14 cellular contexts compared by ENCODE assay signal in genomic region chr21:42057861-42058437, GRCh38. TPM values are rescaled to one million over a fixed set of nuclear protein-coding genes. Genes with fewer than 3 reads are reported as not detected.
DNase-seq lines count a peak whose midpoint lies in the region; ATAC-seq and TF ChIP-seq lines count a peak whose summit lies in the region.
"Had no signal": no experiment of that assay in that cellular context is flagged by ENCODE, and none has a peak within 500 bp of the region (broad histone marks: within the 10 kb centered on the region; RNA-seq: fewer than 3 reads in every experiment).

No MANE protein-coding gene starts in this region.

- DNase-seq in Caco-2 (no peak), NT2/D1 (ENCODE audit: low read depth, low spot score) (no peak), endodermal cell (no peak), neural progenitor cell (ENCODE audit: low spot score) (no peak), LoVo (ENCODE audit: low spot score) (no peak), HFFc6 (no peak)
- no peak for DNase-seq in activated T-cell treated with anti-CD3 and anti-CD28 coated beads, Interleukin-2, amount 50 U/mL, for 4 hours
- DNase-seq: activated naive CD4-positive, alpha-beta T cell treated with anti-CD3 and anti-CD28 coated beads, Interleukin-2, amount 50 U/mL, for 16 hours; midbrain; stimulated activated CD4-positive, alpha-beta T cell treated with anti-CD3 and anti-CD28 coated beads, Interleukin-1b, Interleukin-23, amount 100 ng/mL, for 48 hours had no signal

- peaks cover 27% of the 10 kb centered on the region for H3K4me1 Mint-ChIP-seq in Caco-2 (ENCODE audit: low read depth, unreplicated experiment)
- H3K4me1 Mint-ChIP-seq in endodermal cell: peaks cover 26% of the 10 kb centered on the region
- H3K4me1 Mint-ChIP-seq in neural progenitor cell: peaks cover 25% of the 10 kb centered on the region
- peaks cover 26% of the 10 kb centered on the region for H3K4me1 Mint-ChIP-seq in activated T-cell treated with anti-CD3 and anti-CD28 coated beads, Interleukin-2, amount 50 U/mL, for 4 hours (ENCODE audit: low read depth)
- peaks cover 11% of the 10 kb centered on the region for H3K4me1 Mint-ChIP-seq in HFFc6 (ENCODE audit: low read depth)

- H3K4me3 ChIP-seq in Caco-2 (ENCODE audit: low read depth, low read length) (no peak overlapping the region; the same call in 1 of the 2 replicates), NT2/D1 (ENCODE audit: insufficient read length, low read depth) (no peak overlapping the region), endodermal cell (ENCODE audit: low read length) (no peak overlapping the region), skeletal muscle tissue (ENCODE audit: low read length in 3 of 3) (no peak overlapping the region), neural progenitor cell (no peak overlapping the region)
- H3K4me3 ChIP-seq: psoas muscle had no signal

- H3K27me3 ChIP-seq in Caco-2 (replicated peaks; ENCODE audit: control insufficient read depth, insufficient read depth, low read length) (no peaks in the 10 kb centered on the region), NT2/D1 (ENCODE audit: insufficient read depth, insufficient read length) (peaks cover 3% of the 10 kb centered on the region), endodermal cell (ENCODE audit: control insufficient read depth, insufficient read depth, low read length, poor library complexity, severe bottlenecking) (no peaks in the 10 kb centered on the region), skeletal muscle tissue (ENCODE audit: control insufficient read depth in 3 of 3, insufficient read depth in 3 of 3, low read length in 3 of 3) (peaks cover 16 to 23% (median 20%) of the 10 kb centered on the region in 3 donors), neural progenitor cell (no peaks in the 10 kb centered on the region)

- no peak for ATAC-seq in activated T-cell treated with anti-CD3 and anti-CD28 coated beads, Interleukin-2, amount 50 U/mL, for 4 hours
- ATAC-seq: psoas muscle had no signal

- intact Hi-C loops in Caco-2 (cut with micrococcal nuclease; ENCODE audit: unreplicated experiment): loop anchor here (1.0 to 2.0 kb wide), 4 partner anchors 9 to 59 kb away; partner anchors contain the start of gene ZBTB21

- H4K20me1 ChIP-seq in neural progenitor cell (ENCODE audit: low read depth): no peaks in the 10 kb centered on the region

- TF ChIP-seq CTCF in Caco-2 (IDR thresholded peaks at IDR 0.05; ENCODE audit: insufficient read depth in 1 of 2, low read depth in 1 of 2, low read length in 1 of 2, severe bottlenecking in 1 of 2, unreplicated experiment in 1 of 2) (no peak), endodermal cell (conservative IDR thresholded peaks at IDR 0.05) (no peak), neural progenitor cell (IDR thresholded peaks at IDR 0.05) (no peak), HFFc6 (IDR thresholded peaks at IDR 0.05) (no peak)

- H3K36me3 ChIP-seq in Caco-2 (ENCODE audit: control insufficient read depth, insufficient read depth, low read length): no peaks in the 10 kb centered on the region
- H3K36me3 ChIP-seq in NT2/D1 (ENCODE audit: insufficient read depth, insufficient read length, low read length): no peaks in the 10 kb centered on the region
- no peaks in the 10 kb centered on the region for H3K36me3 ChIP-seq in endodermal cell (ENCODE audit: control insufficient read depth, insufficient read depth, low read length)
- H3K36me3 ChIP-seq in skeletal muscle tissue (ENCODE audit: control insufficient read depth in 3 of 3, insufficient read depth in 3 of 3, low read length in 3 of 3): no peaks in the 10 kb centered on the region
- H3K36me3 ChIP-seq in neural progenitor cell: no peaks in the 10 kb centered on the region

- CTCF ChIA-PET in Caco-2 (lab: Charles Lee): interaction anchor here (0.8 kb wide), 1 partner anchor 52 kb away, joined by 3 read pairs; no protein-coding TSS in a partner anchor

- 90% methylated on average over 11 of the region's 11 CpGs for WGBS in endodermal cell (ENCODE audit: insufficient coverage in 1 of 2, insufficient read length in 1 of 2), 2 experiments

- H3K27ac Mint-ChIP-seq in Caco-2 (ENCODE audit: unreplicated experiment): peak overlapping the region; percentile 85
- peak overlapping the region; percentile 23 for H3K27ac Mint-ChIP-seq in endodermal cell
- no peak overlapping the region for H3K27ac Mint-ChIP-seq in neural progenitor cell
- H3K27ac Mint-ChIP-seq in HFFc6: no peak overlapping the region

- H3K9me3 ChIP-seq in Caco-2: no peaks in the 10 kb centered on the region
- H3K9me3 ChIP-seq in NT2/D1 (ENCODE audit: insufficient read depth, low read length): peaks cover 5% of the 10 kb centered on the region; the same call in 1 of the 2 replicates
- peaks cover 7% of the 10 kb centered on the region for H3K9me3 ChIP-seq in endodermal cell (ENCODE audit: control insufficient read depth, low read length)
- H3K9me3 ChIP-seq in skeletal muscle tissue (ENCODE audit: control insufficient read depth in 3 of 3, low read length in 3 of 3): no peaks in the 10 kb centered on the region
- H3K9me3 ChIP-seq in neural progenitor cell (ENCODE audit: low read depth): no peaks in the 10 kb centered on the region
- H3K9me3 ChIP-seq: psoas muscle had no signal

- POLR2A ChIA-PET in Caco-2 (lab: Charles Lee): no interaction called here

- no peaks in the 10 kb centered on the region for H3K9me3 Mint-ChIP-seq in Caco-2 (ENCODE audit: unreplicated experiment)
- peaks cover 6% of the 10 kb centered on the region for H3K9me3 Mint-ChIP-seq in endodermal cell
- H3K9me3 Mint-ChIP-seq in neural progenitor cell: peaks cover 11% of the 10 kb centered on the region
- H3K9me3 Mint-ChIP-seq in activated T-cell treated with anti-CD3 and anti-CD28 coated beads, Interleukin-2, amount 50 U/mL, for 4 hours: no peaks in the 10 kb centered on the region
- H3K9me3 Mint-ChIP-seq in HFFc6: no peaks in the 10 kb centered on the region

- BruUV-seq in Caco-2 (replicated peaks; lab: Mats Ljungman, UMichigan): no TSS peak

- H3K36me3 Mint-ChIP-seq in Caco-2 (ENCODE audit: insufficient read depth, unreplicated experiment): peaks cover 9% of the 10 kb centered on the region
- no peaks in the 10 kb centered on the region for H3K36me3 Mint-ChIP-seq in endodermal cell (ENCODE audit: low read depth)
- H3K36me3 Mint-ChIP-seq in neural progenitor cell: no peaks in the 10 kb centered on the region
- H3K36me3 Mint-ChIP-seq in activated T-cell treated with anti-CD3 and anti-CD28 coated beads, Interleukin-2, amount 50 U/mL, for 4 hours (ENCODE audit: insufficient read depth): no peaks in the 10 kb centered on the region
- H3K36me3 Mint-ChIP-seq in HFFc6 (ENCODE audit: low read depth): no peaks in the 10 kb centered on the region; the same call in 1 of the 2 replicates

- H3K79me2 ChIP-seq in neural progenitor cell (ENCODE audit: low read depth): no peaks in the 10 kb centered on the region

- H3K4me1 ChIP-seq in Caco-2 (peaks cover 52% of the 10 kb centered on the region), NT2/D1 (ENCODE audit: insufficient read depth, insufficient read length) (peaks cover 26% of the 10 kb centered on the region), endodermal cell (ENCODE audit: control insufficient read depth, insufficient read depth, low read length) (peaks cover 6% of the 10 kb centered on the region), skeletal muscle tissue (ENCODE audit: control insufficient read depth in 3 of 3, insufficient read depth in 3 of 3, low read length in 3 of 3) (peaks cover 0 to 8% (median 0%) of the 10 kb centered on the region in 3 donors), neural progenitor cell (peaks cover 5% of the 10 kb centered on the region)

- H3K27ac ChIP-seq in endodermal cell (ENCODE audit: low read depth, low read length): no peak overlapping the region
- H3K27ac ChIP-seq in skeletal muscle tissue (ENCODE audit: low read depth, low read length): peak overlapping the region; percentile 19
- no peak overlapping the region for H3K27ac ChIP-seq in neural progenitor cell
- H3K27ac ChIP-seq: psoas muscle had no signal

- no peak overlapping the region for H2AFZ ChIP-seq in neural progenitor cell (replicated peaks)

- H3K9ac ChIP-seq in NT2/D1 (ENCODE audit: insufficient read length, low read depth) (peak overlapping the region; percentile 32), endodermal cell (ENCODE audit: extremely low read depth, low read length, poor library complexity, severe bottlenecking) (no peak overlapping the region), skeletal muscle tissue (ENCODE audit: low read depth in 1 of 3, low read length in 3 of 3) (no peak overlapping the region), neural progenitor cell (no peak overlapping the region)

- peak overlapping the region; percentile 70 for H3K4me3 Mint-ChIP-seq in Caco-2 (ENCODE audit: unreplicated experiment)
- H3K4me3 Mint-ChIP-seq in endodermal cell: no peak overlapping the region
- no peak overlapping the region for H3K4me3 Mint-ChIP-seq in neural progenitor cell
- no peak overlapping the region for H3K4me3 Mint-ChIP-seq in activated T-cell treated with anti-CD3 and anti-CD28 coated beads, Interleukin-2, amount 50 U/mL, for 4 hours
- no peak overlapping the region for H3K4me3 Mint-ChIP-seq in HFFc6

- no peak overlapping the region for H3K4me2 ChIP-seq in neural progenitor cell

- H3K27me3 Mint-ChIP-seq in Caco-2 (ENCODE audit: insufficient read depth, unreplicated experiment) (no peaks in the 10 kb centered on the region), endodermal cell (ENCODE audit: insufficient read depth) (peaks cover 12% of the 10 kb centered on the region), neural progenitor cell (ENCODE audit: insufficient read depth, low read depth) (peaks cover 4% of the 10 kb centered on the region), HFFc6 (ENCODE audit: insufficient read depth) (peaks cover 52% of the 10 kb centered on the region)
- H3K27me3 Mint-ChIP-seq in activated T-cell treated with anti-CD3 and anti-CD28 coated beads, Interleukin-2, amount 50 U/mL, for 4 hours (ENCODE audit: low read depth): no peaks in the 10 kb centered on the region

- H3F3A ChIP-seq in neural progenitor cell (ENCODE audit: low read depth): no peaks in the 10 kb centered on the region

RNA-seq across cellular contexts. Expression of gene UMODL1, which starts 13.2 kb away (rescaled TPM):
- total RNA-seq in Caco-2 (2022) (0.20 and 0.21 TPM in 2 replicates), endodermal cell (under 1 TPM; 0.24 to 0.49 TPM), skeletal muscle tissue (not detected), neural progenitor cell (ENCODE audit: low replicate concordance) (0.09 TPM in 1 of 2 replicates, not detected in the other)
- 0.11 TPM for polyA plus RNA-seq in endodermal cell (2013, experiment 1 of 2)
- 0.46 TPM for polyA plus RNA-seq in endodermal cell (2013, experiment 2 of 2)
- not detected for total RNA-seq in activated T-cell treated with anti-CD3 and anti-CD28 coated beads, Interleukin-2, amount 50 U/mL, for 4 hours
- not detected for total RNA-seq in HFFc6 (2021; fragmentation: NEBNext Ultra II Directional; extraction: Animal tissue kit (Norgen Biotek cat#: 25700))
- total RNA-seq: activated CD8-positive, alpha-beta memory T cell treated with anti-CD3 and anti-CD28 coated beads for 36 hours; M059J; psoas muscle had no signal
- polyA plus RNA-seq: psoas muscle had no signal

RNA-seq across cellular contexts. Expression of gene ZBTB21, which starts 47.8 kb away (rescaled TPM):
- total RNA-seq in Caco-2 (2022) (21.4 and 23.3 TPM in 2 replicates), endodermal cell (10 to 100 TPM; 17.3 to 23.1 TPM), skeletal muscle tissue (3.7 TPM), neural progenitor cell (ENCODE audit: low replicate concordance) (24.2 and 25.3 TPM in 2 replicates)
- 14.0 TPM for polyA plus RNA-seq in endodermal cell (2013, experiment 1 of 2)
- polyA plus RNA-seq in endodermal cell (2013, experiment 2 of 2): 14.4 TPM
- total RNA-seq in activated T-cell treated with anti-CD3 and anti-CD28 coated beads, Interleukin-2, amount 50 U/mL, for 4 hours: 10 to 100 TPM; 25.6 to 33.7 (median 27.2) TPM
- 10 to 100 TPM; 16.6 to 19.5 (median 18.9) TPM for total RNA-seq in HFFc6 (2021; fragmentation: NEBNext Ultra II Directional; extraction: Animal tissue kit (Norgen Biotek cat#: 25700))

Comparison
In these comparisons a context has a peak if more than half of its experiments do, and no peak if none do; other contexts are left out.
1. H3K27ac Mint-ChIP-seq: peak in Caco-2 (single experiment) and endodermal cell (single experiment); none in neural progenitor cell (single experiment) and HFFc6 (single experiment).